In genomic region chr3:127210654-127210943, GRCh38 we compare ENCODE assay signal across 25 cellular contexts. TPM values are rescaled to one million over a fixed set of nuclear protein-coding genes. Genes with fewer than 3 reads are reported as not detected.
"Had no signal": no experiment of that assay in that cellular context is flagged by ENCODE, and none has a peak within 500 bp of the region (broad histone marks: within the 10 kb centered on the region; RNA-seq: fewer than 3 reads in every experiment).

No MANE protein-coding gene starts in this region.

- H3K9me3 ChIP-seq: body of pancreas, gastrocnemius medialis, right lobe of liver, testis, upper lobe of right lung had no signal

- H3K4me1 ChIP-seq: body of pancreas, gastrocnemius medialis, right lobe of liver, testis, upper lobe of right lung had no signal

- H3K36me3 ChIP-seq: gastrocnemius medialis, right lobe of liver, upper lobe of right lung had no signal

- DNase-seq: activated B cell treated with CpG ODN at 0.5 μM for 24 hours; activated CD4-positive, alpha-beta T cell treated with anti-CD3 and anti-CD28 coated beads, Interleukin-2, amount 50 U/mL, for 4 hours; activated naive CD4-positive, alpha-beta T cell treated with Interleukin-2 at 50 U/mL for 16 hours; activated T-cell treated with anti-CD3 and anti-CD28 coated beads for 4 hours; activated T-cell treated with anti-CD3 and anti-CD28 coated beads, Interleukin-2, amount 50 U/mL, for 72 hours; anterior cingulate cortex; body of pancreas; cerebellar nuclear complex; effector memory CD4-positive, alpha-beta T cell; erythroblast; gastrocnemius medialis; glutamatergic neuron; left cardiac atrium; naive B cell; occipital lobe; right lobe of liver; stimulated activated CD4-positive, alpha-beta T cell treated with anti-CD3 and anti-CD28 coated beads, Interleukin-4, amount 100 ng/mL, for 1 hour; stimulated activated naive CD8-positive, alpha-beta T cell treated with anti-CD3 and anti-CD28 coated beads, Interleukin-15, Interleukin-2, amounts not matched to agents 100 U/mL and 50 U/mL, for 24 hours; SW 1271; testis; upper lobe of right lung had no signal

- FAIRE-seq: keratinocyte had no signal

- ATAC-seq: activated T-cell treated with anti-CD3 and anti-CD28 coated beads, Interleukin-2, amount 50 U/mL, for 72 hours; body of pancreas; gastrocnemius medialis; left cardiac atrium; right lobe of liver; stimulated activated naive CD8-positive, alpha-beta T cell treated with anti-CD3 and anti-CD28 coated beads, Interleukin-15, Interleukin-2, amounts not matched to agents 100 U/mL and 50 U/mL, for 24 hours; upper lobe of right lung had no signal

- H3K27ac ChIP-seq: body of pancreas, coronary artery, dorsolateral prefrontal cortex, gastrocnemius medialis, right lobe of liver, testis, upper lobe of right lung had no signal

- H3K4me3 ChIP-seq: body of pancreas, coronary artery, dorsolateral prefrontal cortex, gastrocnemius medialis, right lobe of liver, testis, upper lobe of right lung had no signal

- H3K27me3 ChIP-seq: body of pancreas, right lobe of liver, testis, upper lobe of right lung had no signal

RNA-seq across cellular contexts. Expression of gene PRR23E, which starts 17.7 kb away (rescaled TPM):
- polyA plus RNA-seq: keratinocyte, liver had no signal
